Comparison of ENCODE assay signal across 1 cellular context in genomic region chr1:2544875-2545638, GRCh38.
TF ChIP-seq lines count a peak whose summit lies in the region.

No MANE protein-coding gene starts in this region.

TF ChIP-seq in HepG2, 621 proteins besides CTCF, POLR2A, EP300 and RAD21:
- TF ChIP-seq HNRNPL (IDR thresholded peaks at IDR 0.05; ENCODE audit: low read depth, low read length) (peak; percentile 63; the same call in 1 of the 2 replicates), ZNF740 (CRISPR knock-in tag; IDR thresholded peaks at IDR 0.05) (no peak), KDM2A (CRISPR knock-in tag; IDR thresholded peaks at IDR 0.05; ENCODE audit: borderline replicate concordance, low read depth) (peak; percentile 25; the same call in 1 of the 2 replicates), E2F5 (CRISPR knock-in tag; conservative IDR thresholded peaks at IDR 0.05) (0 out of 2 replicates have a peak, but pooled peaks have one; percentile 16), MXI1 (IDR thresholded peaks at IDR 0.05; ENCODE audit: borderline replicate concordance, low read depth, low read length) (no peak), DZIP1 (CRISPR knock-in tag; IDR thresholded peaks at IDR 0.05) (peak; percentile 79; the same call in 1 of the 2 replicates), TAF1 (CRISPR knock-in tag; IDR thresholded peaks at IDR 0.05) (peak; percentile 26), DMAP1 (CRISPR knock-in tag; IDR thresholded peaks at IDR 0.05) (0 out of 2 replicates have a peak, but pooled peaks have one; percentile 8), ZSCAN31 (CRISPR knock-in tag; IDR thresholded peaks at IDR 0.05; ENCODE audit: low read depth) (no peak), SAP130 (CRISPR knock-in tag; IDR thresholded peaks at IDR 0.05; ENCODE audit: low read depth) (0 out of 2 replicates have a peak, but pooled peaks have one; percentile 18), ZNF496 (CRISPR knock-in tag; IDR thresholded peaks at IDR 0.05; ENCODE audit: insufficient replicate concordance) (no peak), KDM5B (CRISPR knock-in tag; IDR thresholded peaks at IDR 0.05; ENCODE audit: borderline replicate concordance) (0 out of 2 replicates have a peak, but pooled peaks have one; percentile 1), ZNF687 (CRISPR knock-in tag; IDR thresholded peaks at IDR 0.05) (peak; percentile 37), TFAP4 (IDR thresholded peaks at IDR 0.05; ENCODE audit: borderline replicate concordance, low read depth) (peak; percentile 10; the same call in 1 of the 2 replicates), ZBTB10 (CRISPR knock-in tag; IDR thresholded peaks at IDR 0.05; ENCODE audit: borderline replicate concordance) (0 out of 2 replicates have a peak, but pooled peaks have one; percentile 28), THYN1 (CRISPR knock-in tag; IDR thresholded peaks at IDR 0.05; ENCODE audit: borderline replicate concordance, low read depth) (no peak), PRPF4 (IDR thresholded peaks at IDR 0.05; ENCODE audit: low read depth, low read length, poor library complexity, severe bottlenecking) (no peak), ZGPAT (CRISPR knock-in tag; IDR thresholded peaks at IDR 0.05) (no peak)
